In genomic region chr3:145737952-145738351, GRCh38 we compare ENCODE assay signal across 6 cellular contexts.
"Had no signal": no experiment of that assay in that cellular context is flagged by ENCODE, and none has a peak within 500 bp of the region (broad histone marks: within the 10 kb centered on the region; RNA-seq: fewer than 3 reads in every experiment).

No MANE protein-coding gene starts in this region.

- ATAC-seq: K562 had no signal

- H3K4me3 ChIP-seq: K562 had no signal

- FAIRE-seq: HTR-8/SVneo, K562 had no signal

- DNase-seq: KBM-7, KG1 had no signal

- H3K4me2 ChIP-seq: KMS-11 had no signal

- H3K9ac ChIP-seq: KMS-11 had no signal

- H3K27ac ChIP-seq: HL-60, KMS-11 had no signal
